1 cellular context compared by ENCODE assay signal in genomic region chr6:80607814-80608391, GRCh38.
TF ChIP-seq lines count a peak whose summit lies in the region.

No MANE protein-coding gene starts in this region.

TF ChIP-seq in IMR-90, 13 proteins besides CTCF, POLR2A, EP300 and RAD21 (continued from another document):
- TF ChIP-seq CHD1 (IDR thresholded peaks at IDR 0.05; ENCODE audit: low read depth, low read length) (no peak), BHLHE40 (IDR thresholded peaks at IDR 0.05; ENCODE audit: low read depth, low read length) (0 out of 2 replicates have a peak, but pooled peaks have one; percentile 26), ELK1 (IDR thresholded peaks at IDR 0.05; ENCODE audit: borderline replicate concordance, low read depth, low read length) (no peak)
TF ChIP-seq in IMR-90: peak in this region for 5.
